In the genomic region with DNA sequence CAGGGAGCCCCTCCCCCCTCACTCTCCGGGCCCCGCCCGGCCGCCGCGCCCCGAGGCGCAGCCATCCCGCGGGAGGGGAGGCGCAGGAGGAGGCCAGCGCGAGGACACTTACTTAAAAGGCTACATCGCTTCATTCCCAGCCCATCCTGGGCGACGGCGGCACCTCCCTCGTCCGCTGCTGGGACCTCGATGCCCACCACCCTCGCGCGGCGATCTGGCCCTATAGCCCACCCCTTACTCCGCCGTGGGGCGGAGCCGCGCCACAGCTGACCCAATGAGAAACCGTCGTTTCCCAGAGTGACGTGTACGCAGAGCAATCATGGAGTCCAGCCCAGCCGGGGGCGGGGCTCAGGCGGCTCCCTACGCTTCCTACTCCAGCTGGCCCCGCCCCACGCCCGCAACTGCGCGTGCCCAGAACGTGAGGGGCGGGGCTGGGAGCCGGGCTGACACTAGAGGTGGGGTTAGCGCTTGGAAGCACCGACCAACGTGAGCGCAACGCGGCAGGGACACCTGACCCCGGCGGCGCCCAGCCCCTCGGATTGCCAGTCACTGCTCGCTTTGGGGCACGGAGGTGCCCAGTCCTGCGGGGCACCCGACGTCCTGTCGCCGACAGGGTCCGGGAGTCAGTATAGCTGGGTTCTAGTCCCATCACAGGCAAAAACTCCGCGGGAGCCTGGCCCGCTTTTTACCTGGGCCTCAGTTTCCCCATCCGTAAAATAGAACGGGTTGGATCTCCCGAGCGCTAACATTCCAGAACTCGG, we compare ENCODE assay signal across 9 cellular contexts. TPM values are rescaled to one million over a fixed set of nuclear protein-coding genes. Genes with fewer than 3 reads are reported as not detected.
DNase-seq lines count a peak whose midpoint lies in the region; ATAC-seq, FAIRE-seq and TF ChIP-seq lines count a peak whose summit lies in the region.
"Had no signal": no experiment of that assay in that cellular context is flagged by ENCODE, and none has a peak within 500 bp of the region (broad histone marks: within the 10 kb centered on the region; RNA-seq: fewer than 3 reads in every experiment).

A gene (minus strand): TSS at position 222 of the 761 bp plus-strand sequence. CDS start 16,165 bp downstream, outside the sequence.

- peak within 1 kb of the TSS; percentile 92 for H3K4me2 ChIP-seq in keratinocyte (ENCODE audit: control insufficient read depth, extremely low read depth, insufficient read depth, low read depth, low read length)

- peaks cover 7% of the 10 kb centered on the region for H3K4me1 ChIP-seq in keratinocyte (ENCODE audit: control insufficient read depth, extremely low read depth, insufficient read depth, low read length)

- no peak for TF ChIP-seq CTCF in AG10803 (conservative IDR thresholded peaks at IDR 0.05; ENCODE audit: low read length)
- no peak for TF ChIP-seq CTCF in keratinocyte (optimal IDR thresholded peaks at IDR 0.05 in 1 of 3, IDR thresholded peaks at IDR 0.05 in 1 of 3, conservative IDR thresholded peaks at IDR 0.05 in 1 of 3; ENCODE audit: extremely low read depth in 1 of 3, insufficient read depth in 2 of 3, low read length in 3 of 3)

- DNase-seq in AG10803 (ENCODE audit: low read depth) = peak; percentile 95
- peak; percentile 97 for DNase-seq in NCI-H446 treated with DMSO at 0.1 percent for 48 hours (lab: John Stamatoyannopoulos, UW)
- DNase-seq in cerebellar nuclear complex (lab: John Stamatoyannopoulos, UW) = peak; percentile 86 to 90
- DNase-seq in keratinocyte (ENCODE audit: low read depth, low spot score) = peak; percentile 85
- peak; percentile 97 to 98 for DNase-seq in stimulated activated CD4-positive, alpha-beta T cell treated with anti-CD3 and anti-CD28 coated beads, Interleukin-15, amount 100 ng/mL, for 1 hour (ENCODE audit: low read depth in 1 of 2, low spot score in 1 of 2)

- no peaks in the 10 kb centered on the region for H3K9me3 ChIP-seq in keratinocyte (ENCODE audit: control insufficient read depth, low read depth, low read length)

- peaks cover 0 to 6% of the 10 kb centered on the region in 2 experiments for H3K36me3 ChIP-seq in keratinocyte (ENCODE audit: control insufficient read depth in 2 of 2, extremely low read depth in 1 of 2, insufficient read depth in 2 of 2, low read length in 2 of 2)

- dilution Hi-C loops in keratinocyte (cut with MboI; ENCODE audit: extremely low pct_ligation_motif_present, low sequenced_read_pairs) = no loop called here

- peaks cover 12% of the 10 kb centered on the region for H4K20me1 ChIP-seq in keratinocyte (ENCODE audit: control insufficient read depth, extremely low read depth, insufficient read depth, low read length)

- peaks cover 48% of the 10 kb centered on the region for H3K79me2 ChIP-seq in keratinocyte (ENCODE audit: control insufficient read depth, insufficient read depth, low read length)

- peaks cover 23% of the 10 kb centered on the region for H3K27me3 ChIP-seq in keratinocyte (ENCODE audit: control insufficient read depth, extremely low read depth, insufficient read depth, low read length)

- H3K4me3 ChIP-seq in AG10803 (ENCODE audit: low read length) (peak within 1 kb of the TSS; percentile 94), keratinocyte (ENCODE audit: control insufficient read depth in 2 of 3, extremely low read depth in 1 of 3, insufficient read depth in 2 of 3, low read depth in 1 of 3, low read length in 3 of 3) (peak within 1 kb of the TSS; percentile 80 to 85 (median 84))

- H3K27ac ChIP-seq in keratinocyte (ENCODE audit: control insufficient read depth, insufficient read depth, low read length) = peak within 1 kb of the TSS; percentile 63

- peak within 1 kb of the TSS; percentile 83 for H3K9ac ChIP-seq in keratinocyte (ENCODE audit: control insufficient read depth, extremely low read depth, insufficient read depth, low read length)

- FAIRE-seq in keratinocyte (lab: Jason Lieb, UNC) = no peak
- FAIRE-seq: islet of Langerhans had no signal

- H3K9me1 ChIP-seq in keratinocyte (ENCODE audit: control insufficient read depth, extremely low read depth, insufficient read depth, low read length) = peaks cover 4% of the 10 kb centered on the region

- peak within 1 kb of the TSS; percentile 96 for H2AFZ ChIP-seq in keratinocyte (ENCODE audit: control insufficient read depth, low read length)

- ATAC-seq in GM19035 (IDR thresholded peaks at IDR 0.05; ENCODE audit: unreplicated experiment) (peak; percentile 98), HG03354 (IDR thresholded peaks at IDR 0.05; ENCODE audit: poor library complexity, severe bottlenecking, unreplicated experiment) (peak; percentile 98)
- peak; percentile 96 to 97 for ATAC-seq in activated CD4-positive, CD25-positive, alpha-beta regulatory T cell treated with anti-CD3 and anti-CD28 coated beads, Interleukin-2, amount 50 U/mL, for 24 hours

RNA-seq across cellular contexts. Expression of the gene that starts here (rescaled TPM):
- 29.0 to 34.5 TPM (median 31.6 TPM) in 3 replicates for polyA plus RNA-seq in keratinocyte
- 11.1 TPM for polyA plus RNA-seq in keratinocyte (2011; ENCODE audit: low read depth)
- 20.8 and 26.8 TPM in 2 replicates for polyA plus RNA-seq in keratinocyte (2011; cell fraction: cytosol; rRNA removed)
- 47.2 and 49.6 TPM in 2 replicates for polyA plus RNA-seq in keratinocyte (2011; cell fraction: nucleus; rRNA removed)
- polyA plus RNA-seq in keratinocyte (2012; ENCODE audit: low replicate concordance) = 14.3 and 21.1 TPM in 2 replicates
- polyA minus RNA-seq in keratinocyte = 25.4 to 61.2 TPM (median 57.0 TPM) in 3 replicates
- polyA minus RNA-seq in keratinocyte (2011; cell fraction: cytosol; rRNA and poly(A)+ RNA removed) = 26.1 TPM
- 37.8 and 54.8 TPM in 2 replicates for polyA minus RNA-seq in keratinocyte (2011; cell fraction: nucleus; rRNA and poly(A)+ RNA removed)

Comparison
In these comparisons a context has a peak if more than half of its experiments do, and no peak if none do; other contexts are left out.
1. Peak in every context shown above with its lines: DNase-seq, ATAC-seq, H3K4me3 ChIP-seq and H3K27ac ChIP-seq.